Comparison of ENCODE assay signal across 9 cellular contexts in genomic region chr4:102598102-102598758, GRCh38.
A peak's percentile ranks its signal among the peaks of the same experiment; 100 is the strongest.
DNase-seq lines count a peak whose midpoint lies in the region; ATAC-seq and TF ChIP-seq lines count a peak whose summit lies in the region.
"Had no signal": no experiment of that assay in that cellular context is flagged by ENCODE, and none has a peak within 500 bp of the region (broad histone marks: within the 10 kb centered on the region; RNA-seq: fewer than 3 reads in every experiment).

No MANE protein-coding gene starts in this region.

- ATAC-seq in GM21515 (IDR thresholded peaks at IDR 0.05; ENCODE audit: unreplicated experiment) = peak; percentile 66
- ATAC-seq in HG03558 (IDR thresholded peaks at IDR 0.05; ENCODE audit: extremely low read depth, unreplicated experiment) = peak; percentile 55

- peak overlapping the region; percentile 5 for H3K27ac ChIP-seq in hepatocyte

- H3K27me3 ChIP-seq in GM06990 (replicated peaks; ENCODE audit: control insufficient read depth, insufficient read depth, low read length) (no peaks in the 10 kb centered on the region), hepatocyte (no peaks in the 10 kb centered on the region)

- H4K20me1 ChIP-seq in hepatocyte (ENCODE audit: insufficient read depth, poor library complexity, severe bottlenecking) = no peaks in the 10 kb centered on the region

- WGBS in hepatocyte (ENCODE audit: low lambda C conversion rate, missing lambda C conversion rate) = 70% methylated on average over 1 of the region's 1 CpG
- WGBS in lower leg skin, 2 donors = 85 to 94% methylated on average over 1 of the region's 1 CpG

- H3K4me1 ChIP-seq in hepatocyte (ENCODE audit: insufficient read depth) = no peaks in the 10 kb centered on the region

- H3K4me2 ChIP-seq in hepatocyte = no peak overlapping the region

- TF ChIP-seq POLR2A in lower leg skin (IDR thresholded peaks at IDR 0.05) = no peak

- no peak overlapping the region for H2AFZ ChIP-seq in hepatocyte

- intact Hi-C loops in lower leg skin (cut with DNase I; ENCODE audit: low total_unique reads) = no loop called here

- peak; percentile 20 for DNase-seq in GM06990 (ENCODE audit: extremely low read depth, insufficient read length)
- DNase-seq in hepatocyte (ENCODE audit: low spot score) = no peak
- no peak for DNase-seq in NCI-H2029 treated with DMSO at 0.1 percent for 48 hours (lab: John Stamatoyannopoulos, UW)
- no peak for DNase-seq in DMS53 treated with DMSO at 0.1 percent for 48 hours (lab: John Stamatoyannopoulos, UW; ENCODE audit: unreplicated experiment)
- no peak for DNase-seq in lower leg skin (ENCODE audit: low spot score in 2 of 2)
- no peak for DNase-seq in DMS 273 (lab: John Stamatoyannopoulos, UW; ENCODE audit: unreplicated experiment)
- DNase-seq: NCI-H1092 had no signal

- no peaks in the 10 kb centered on the region for H3K9me3 ChIP-seq in hepatocyte (ENCODE audit: low read depth)

- H3K4me3 ChIP-seq in GM06990 (replicated peaks; ENCODE audit: low read depth, low read length) = no peak overlapping the region
- no peak overlapping the region for H3K4me3 ChIP-seq in hepatocyte
- H3K4me3 ChIP-seq in lower leg skin (ENCODE audit: low read depth, poor library complexity, severe bottlenecking) = no peak overlapping the region

- TF ChIP-seq CTCF in GM06990 (IDR thresholded peaks at IDR 0.05; ENCODE audit: insufficient read depth, low read length, poor library complexity, severe bottlenecking) (no peak), hepatocyte (IDR thresholded peaks at IDR 0.05; ENCODE audit: poor library complexity) (no peak), lower leg skin (IDR thresholded peaks at IDR 0.05) (no peak)

- no peaks in the 10 kb centered on the region for H3K79me2 ChIP-seq in hepatocyte

- no peaks in the 10 kb centered on the region for H3K9me2 ChIP-seq in hepatocyte (replicated peaks; ENCODE audit: insufficient read depth)

- H3K36me3 ChIP-seq in GM06990 (ENCODE audit: control insufficient read depth, insufficient read depth, low read length) = peaks cover 20% of the 10 kb centered on the region
- H3K36me3 ChIP-seq in hepatocyte (replicated peaks; ENCODE audit: insufficient read depth, low read depth) = no peaks in the 10 kb centered on the region
